ENCODE assay signal across 27 cellular contexts in the genomic region with DNA sequence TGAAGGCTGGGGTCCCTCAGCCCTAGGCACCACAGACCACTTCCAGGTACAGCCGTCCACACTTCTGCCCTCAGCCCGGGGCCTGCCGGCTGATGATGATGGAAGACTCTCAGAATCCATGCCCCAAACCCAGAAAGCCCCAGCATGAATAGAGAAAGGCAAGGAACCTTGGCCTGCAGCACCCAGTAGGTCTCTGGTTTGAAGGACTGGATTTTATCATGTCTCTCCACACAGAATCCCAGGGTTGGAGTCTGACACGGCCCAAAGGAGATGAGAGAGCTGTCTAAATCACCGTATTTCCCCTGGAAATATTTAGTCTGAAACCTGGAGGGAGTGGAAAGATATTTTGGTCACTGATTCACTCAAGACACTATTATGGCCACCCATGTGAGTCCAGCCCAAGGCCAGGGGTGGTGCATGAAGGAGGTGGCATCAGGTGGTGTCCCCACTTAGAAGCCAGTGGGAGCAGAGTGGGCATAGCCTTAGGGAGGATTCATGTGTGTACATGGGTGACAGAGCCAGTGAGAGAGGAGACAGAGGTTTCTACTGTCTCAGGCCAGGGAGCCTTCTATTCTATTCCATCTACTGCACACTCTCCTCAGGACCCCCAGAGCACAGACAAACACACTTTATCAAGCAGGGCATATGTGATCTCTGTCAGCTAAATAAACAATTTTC.
"Had no signal": no experiment of that assay in that cellular context is flagged by ENCODE, and none has a peak within 500 bp of the region (broad histone marks: within the 10 kb centered on the region; RNA-seq: fewer than 3 reads in every experiment).

No MANE protein-coding gene starts in this region.

- H3K4me1 ChIP-seq: left lung, lower lobe of right lung, pancreas, prostate gland, tibial nerve, vagina had no signal

- H3K9me3 Mint-ChIP-seq: naive B cell; natural killer cell; nephron progenitor cell; stimulated activated naive CD8-positive, alpha-beta T cell treated with anti-CD3 and anti-CD28 coated beads, Interleukin-15, amount 100 ng/mL, for 72 hours; type B pancreatic cell had no signal

- H3K27ac Mint-ChIP-seq: nephron progenitor cell, type B pancreatic cell had no signal

- FAIRE-seq: keratinocyte, pancreas had no signal

- H3K4me3 Mint-ChIP-seq: naive B cell; natural killer cell; nephron progenitor cell; stimulated activated naive CD8-positive, alpha-beta T cell treated with anti-CD3 and anti-CD28 coated beads, Interleukin-15, amount 100 ng/mL, for 72 hours; type B pancreatic cell had no signal

- H3K4me3 ChIP-seq: left lung, lower lobe of right lung, pancreas, prostate gland, skin epidermis, tibial nerve, vagina had no signal

- H3K4me1 Mint-ChIP-seq: nephron progenitor cell; stimulated activated naive CD8-positive, alpha-beta T cell treated with anti-CD3 and anti-CD28 coated beads, Interleukin-15, amount 100 ng/mL, for 72 hours had no signal

- ATAC-seq: left colon; left lung; lower lobe of right lung; natural killer cell; pancreas; right cardiac atrium; sciatic nerve; stimulated activated naive CD8-positive, alpha-beta T cell treated with anti-CD3 and anti-CD28 coated beads, Interleukin-15, amount 100 ng/mL, for 72 hours had no signal

- DNase-seq: hippocampal formation; kidney glomerular epithelial cell; left colon; lower lobe of right lung; mammary epithelial cell; mesenchymal stem cell; naive B cell; natural killer cell; nephron progenitor cell; pancreas; retina; right cardiac atrium; stimulated activated CD4-positive, alpha-beta T cell treated with anti-CD3 and anti-CD28 coated beads, Interleukin-12 subunit alpha, Interleukin-12 subunit beta, amount 100 ng/mL, for 4 hours; stimulated activated CD4-positive, alpha-beta T cell treated with anti-CD3 and anti-CD28 coated beads, Interleukin-15, amount 100 ng/mL, for 24 hours; stimulated activated CD4-positive, alpha-beta T cell treated with anti-CD3 and anti-CD28 coated beads, Interleukin-2, amount 100 ng/mL, for 24 hours; stimulated activated CD4-positive, alpha-beta T cell treated with anti-CD3 and anti-CD28 coated beads, Interleukin-4, amount 100 ng/mL, for 1 hour; stimulated activated naive CD4-positive, alpha-beta T cell treated with Interleukin-2 at 50 U/mL for 16 hours; stimulated activated naive CD8-positive, alpha-beta T cell treated with anti-CD3 and anti-CD28 coated beads, Interleukin-15, amount 100 ng/mL, for 72 hours; substantia nigra had no signal

- H3K27me3 ChIP-seq: left lung, pancreas, tibial nerve, vagina had no signal

- H3K27me3 Mint-ChIP-seq: naive B cell; stimulated activated naive CD8-positive, alpha-beta T cell treated with anti-CD3 and anti-CD28 coated beads, Interleukin-15, amount 100 ng/mL, for 72 hours; type B pancreatic cell had no signal

- H3K9me3 ChIP-seq: left lung, lower lobe of right lung, pancreas, prostate gland, tibial nerve, vagina had no signal

- H3K27ac ChIP-seq: left lung, lower lobe of right lung, pancreas, prostate gland, skin epidermis, vagina had no signal
